ENCODE assay signal across 1 cellular context in the genomic region with DNA sequence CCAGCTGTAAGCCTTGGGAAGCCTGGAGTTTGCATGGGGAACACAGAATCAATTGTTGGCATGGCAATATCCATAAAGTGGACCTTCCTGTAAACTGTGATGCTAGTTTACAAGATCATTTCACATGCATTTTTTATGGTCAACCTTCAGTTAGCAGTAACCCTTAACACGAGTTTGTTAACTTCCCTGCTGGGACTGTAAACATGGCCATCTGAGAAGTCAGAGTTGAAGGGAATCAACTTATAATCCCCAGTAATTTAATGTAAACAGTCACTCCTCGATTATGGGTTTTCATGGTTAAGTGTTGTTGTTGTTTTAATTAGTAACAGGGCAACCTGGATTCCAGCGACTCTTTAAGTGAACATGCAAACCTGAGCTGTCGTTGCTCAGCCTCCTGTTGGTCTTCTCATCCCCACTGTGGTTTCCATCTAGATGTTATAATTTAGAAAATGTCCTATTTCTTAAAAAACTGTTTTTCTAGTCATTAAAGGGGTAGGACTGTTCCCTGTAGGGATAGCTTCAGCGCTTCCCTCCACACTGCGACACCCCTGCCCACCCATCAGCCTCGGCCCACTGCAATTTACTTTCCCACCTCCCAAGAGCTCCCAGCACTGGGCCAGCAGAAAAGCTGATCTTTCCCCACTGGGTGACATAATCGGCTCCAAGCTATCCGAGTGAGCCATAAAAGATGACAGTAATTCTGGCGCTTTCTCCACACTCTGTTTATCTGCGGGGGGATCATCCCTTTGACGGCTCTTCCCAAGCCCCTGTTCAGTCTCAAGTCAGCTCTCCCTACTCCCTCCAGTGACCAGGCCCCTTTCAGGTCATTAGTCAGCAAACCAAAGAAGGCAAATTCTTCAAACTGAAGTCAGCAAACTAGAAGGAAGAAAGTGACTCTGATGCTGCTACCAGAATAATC.
TF ChIP-seq lines count a peak whose summit lies in the region.

No MANE protein-coding gene starts in this region.

TF ChIP-seq in IMR-90, 13 proteins besides CTCF, POLR2A, EP300 and RAD21 (continued from another document):
- TF ChIP-seq MAZ (IDR thresholded peaks at IDR 0.05; ENCODE audit: borderline replicate concordance, low read depth, low read length) (peak; percentile 48; the same call in 1 of the 2 replicates), NFE2L2 (IDR thresholded peaks at IDR 0.05; ENCODE audit: low read depth, low read length) (peak; percentile 47), MXI1 (IDR thresholded peaks at IDR 0.05; ENCODE audit: borderline replicate concordance, low read depth, low read length) (no peak), CHD1 (IDR thresholded peaks at IDR 0.05; ENCODE audit: low read depth, low read length) (0 out of 2 replicates have a peak, but pooled peaks have one; percentile 37), FOS (IDR thresholded peaks at IDR 0.05; ENCODE audit: low read depth, low read length) (peak; percentile 29; the same call in 1 of the 2 replicates)
